In genomic region chr4:39559641-39560040, GRCh38 we compare ENCODE assay signal across 25 cellular contexts. TPM values are rescaled to one million over a fixed set of nuclear protein-coding genes. Genes with fewer than 3 reads are reported as not detected.
DNase-seq lines count a peak whose midpoint lies in the region; ATAC-seq, FAIRE-seq and TF ChIP-seq lines count a peak whose summit lies in the region.
"Had no signal": no experiment of that assay in that cellular context is flagged by ENCODE, and none has a peak within 500 bp of the region (broad histone marks: within the 10 kb centered on the region; RNA-seq: fewer than 3 reads in every experiment).

No MANE protein-coding gene starts in this region.

- peak overlapping the region; percentile 25; the same call in 1 of the 3 replicates for H2BK15ac ChIP-seq in IMR-90 (ENCODE audit: low read depth, low read length)

- H4K5ac ChIP-seq in IMR-90 (ENCODE audit: low read depth, low read length): peak overlapping the region; percentile 55; the same call in 1 of the 2 replicates

- no TSS peak for BruUV-seq in IMR-90 (replicated peaks; lab: Mats Ljungman, UMichigan)

- no peaks in the 10 kb centered on the region for H3K79me1 ChIP-seq in IMR-90 (ENCODE audit: low read depth in 1 of 2, low read length in 2 of 2)

- FAIRE-seq in small intestine (lab: Jason Lieb, UNC): no peak
- FAIRE-seq: frontal cortex had no signal

- no peak overlapping the region for H3K4me3 Mint-ChIP-seq in activated B cell treated with CpG ODN at 0.5 μM for 24 hours
- H3K4me3 Mint-ChIP-seq: activated T-helper 17 cell treated with anti-CD3 and anti-CD28 coated beads, Interleukin-2, amount 50 U/mL, for 72 hours; central memory CD8-positive, alpha-beta T cell; H9; stimulated activated memory B cell treated with anti-CD40 and anti-IgM and Interleukin-4, amounts not matched to agents 10 μg/mL and 1 μg/mL and 100 μg/mL, for 72 hours had no signal

- H3K36me3 Mint-ChIP-seq in activated B cell treated with CpG ODN at 0.5 μM for 24 hours (ENCODE audit: low read depth): peaks cover 50% of the 10 kb centered on the region

- no peak overlapping the region; the same call in 1 of the 2 replicates for H3K23ac ChIP-seq in IMR-90 (ENCODE audit: low read depth, low read length)

- H3K9ac ChIP-seq in IMR-90 (ENCODE audit: low read depth, low read length): no peak overlapping the region

- H3K27ac ChIP-seq in IMR-90 (ENCODE audit: insufficient read depth, low read length): peak overlapping the region; percentile 48; the same call in 1 of the 2 replicates
- H3K27ac ChIP-seq in left lung: peak overlapping the region; percentile 48 to 55
- H3K27ac ChIP-seq in small intestine (ENCODE audit: low read depth in 1 of 2, low read length in 1 of 2): no peak overlapping the region
- H3K27ac ChIP-seq: suprapubic skin had no signal

- no peak for DNase-seq in IMR-90
- DNase-seq in activated B cell treated with CpG ODN at 0.5 μM for 24 hours: no peak
- DNase-seq in left lung: no peak
- DNase-seq in small intestine: peak; percentile 27
- DNase-seq in SK-N-DZ (ENCODE audit: low spot score): no peak
- DNase-seq in DMS79 treated with DMSO at 0.1 percent for 48 hours (lab: John Stamatoyannopoulos, UW): no peak
- no peak for DNase-seq in epidermal melanocyte (ENCODE audit: insufficient read length, low spot score)
- DNase-seq: activated CD4-positive, alpha-beta T cell treated with anti-CD3 and anti-CD28 coated beads, Interleukin-2, amount 50 U/mL, for 48 hours; activated CD8-positive, alpha-beta memory T cell treated with anti-CD3 and anti-CD28 coated beads, Interleukin-2, amount 50 U/mL, for 4 hours; aorta; H9; hippocampal formation; NCI-H1092; NCI-H187 treated with DMSO at 0.1 percent for 48 hours; NCI-H748 treated with DMSO at 0.1 percent for 48 hours; nucleus accumbens; stimulated activated CD4-positive, alpha-beta T cell treated with anti-CD3 and anti-CD28 coated beads, Interleukin-2, amount 100 ng/mL, for 48 hours; T-helper 9 cell had no signal

- peak overlapping the region; percentile 73 for H4K91ac ChIP-seq in IMR-90 (ENCODE audit: insufficient read depth, low read depth, low read length)

- no peak overlapping the region for H3K4me2 ChIP-seq in IMR-90 (ENCODE audit: low read depth, low read length)

- peak overlapping the region in 1 of 2 experiments; percentile 1; a peak in 2 of 4 replicates for H4K8ac ChIP-seq in IMR-90 (ENCODE audit: low read depth in 2 of 2, low read length in 2 of 2)

- H2AFZ ChIP-seq in IMR-90 (replicated peaks; ENCODE audit: low read length, poor library complexity): no peak overlapping the region

- H3K27me3 ChIP-seq in IMR-90 (ENCODE audit: control insufficient read depth, insufficient read depth, low read length): no peaks in the 10 kb centered on the region
- no peaks in the 10 kb centered on the region for H3K27me3 ChIP-seq in left lung
- no peaks in the 10 kb centered on the region for H3K27me3 ChIP-seq in small intestine (ENCODE audit: control insufficient read depth in 2 of 2, insufficient read depth in 2 of 2, low read length in 2 of 2)
- H3K27me3 ChIP-seq: suprapubic skin had no signal

- H2BK20ac ChIP-seq in IMR-90 (ENCODE audit: low read depth, low read length): peak overlapping the region; percentile 36

- no peak overlapping the region for H2BK5ac ChIP-seq in IMR-90 (ENCODE audit: low read depth, low read length, poor library complexity, severe bottlenecking)

- intact Hi-C loops in IMR-90 (cut with micrococcal nuclease) (no loop called here), activated B cell treated with CpG ODN at 0.5 μM for 24 hours (cut with micrococcal nuclease) (no loop called here), left lung (cut with DNase I) (no loop called here)

- in situ Hi-C loops in IMR-90 (cut with MboI; ENCODE audit: low sequenced_read_pairs): no loop called here

- H3K4me1 Mint-ChIP-seq in activated B cell treated with CpG ODN at 0.5 μM for 24 hours: peaks cover 7% of the 10 kb centered on the region
- H3K4me1 Mint-ChIP-seq: activated T-helper 17 cell treated with anti-CD3 and anti-CD28 coated beads, Interleukin-2, amount 50 U/mL, for 72 hours; central memory CD8-positive, alpha-beta T cell had no signal

- H3K56ac ChIP-seq in IMR-90 (ENCODE audit: extremely low read depth, insufficient read depth, low read length): no peak overlapping the region

- CTCF ChIA-PET in IMR-90 (lab: Yijun Ruan, JAX) (interaction anchor here (0.6 kb wide), 1 partner anchor 11 kb away, joined by 3 read pairs; no protein-coding TSS in a partner anchor), activated B cell treated with CpG ODN at 0.5 μM for 24 hours (lab: Charles Lee) (no interaction called here)

- peak overlapping the region; percentile 73 for H3K4ac ChIP-seq in IMR-90 (ENCODE audit: low read depth, low read length)

- no peaks in the 10 kb centered on the region for H3K9me3 Mint-ChIP-seq in activated B cell treated with CpG ODN at 0.5 μM for 24 hours
- H3K9me3 Mint-ChIP-seq: activated T-helper 17 cell treated with anti-CD3 and anti-CD28 coated beads, Interleukin-2, amount 50 U/mL, for 72 hours; central memory CD8-positive, alpha-beta T cell; stimulated activated memory B cell treated with anti-CD40 and anti-IgM and Interleukin-4, amounts not matched to agents 10 μg/mL and 1 μg/mL and 100 μg/mL, for 72 hours had no signal

- H3K4me1 ChIP-seq in IMR-90 (ENCODE audit: control insufficient read depth, insufficient read depth, low read length) (peaks cover 8% of the 10 kb centered on the region), left lung (peaks cover 0 to 11% of the 10 kb centered on the region in 2 donors), small intestine (ENCODE audit: control insufficient read depth in 2 of 2, insufficient read depth in 1 of 2, low read depth in 1 of 2, low read length in 1 of 2) (no peaks in the 10 kb centered on the region)

- no peaks in the 10 kb centered on the region for H4K20me1 ChIP-seq in IMR-90 (ENCODE audit: insufficient read depth, low read length)

- peak overlapping the region; percentile 31; the same call in 1 of the 2 replicates for H2AK5ac ChIP-seq in IMR-90 (ENCODE audit: low read depth, low read length)

- TF ChIP-seq CTCF in IMR-90 (conservative IDR thresholded peaks at IDR 0.05; ENCODE audit: low read depth, low read length) (no peak), activated B cell treated with CpG ODN at 0.5 μM for 24 hours (IDR thresholded peaks at IDR 0.05) (no peak), left lung (IDR thresholded peaks at IDR 0.05) (no peak)

- H3K9me3 ChIP-seq in IMR-90 (ENCODE audit: control insufficient read depth, insufficient read depth, low read length) (no peaks in the 10 kb centered on the region), left lung (no peaks in the 10 kb centered on the region), small intestine (ENCODE audit: control insufficient read depth, low read depth) (no peaks in the 10 kb centered on the region)
- H3K9me3 ChIP-seq: suprapubic skin had no signal

- no peaks in the 10 kb centered on the region for H3K27me3 Mint-ChIP-seq in activated B cell treated with CpG ODN at 0.5 μM for 24 hours
- H3K27me3 Mint-ChIP-seq: activated T-helper 17 cell treated with anti-CD3 and anti-CD28 coated beads, Interleukin-2, amount 50 U/mL, for 72 hours; central memory CD8-positive, alpha-beta T cell; stimulated activated memory B cell treated with anti-CD40 and anti-IgM and Interleukin-4, amounts not matched to agents 10 μg/mL and 1 μg/mL and 100 μg/mL, for 72 hours had no signal

- no peak for TF ChIP-seq RAD21 in IMR-90 (IDR thresholded peaks at IDR 0.05; ENCODE audit: low read length)

- no peaks in the 10 kb centered on the region for H3K9me1 ChIP-seq in IMR-90 (ENCODE audit: insufficient read depth, low read length)

- H3K18ac ChIP-seq in IMR-90 (ENCODE audit: low read depth, low read length): peak overlapping the region; percentile 68

- WGBS in IMR-90 (ENCODE audit: extremely low coverage in 2 of 2, insufficient read length in 1 of 2), 2 experiments: no CpG with 5 or more reads among the region's 9 CpGs
- 38 to 66% (median 54%) methylated on average over 9 of the region's 9 CpGs for WGBS in small intestine, 3 donors

- H2AK9ac ChIP-seq in IMR-90 (replicated peaks; ENCODE audit: low read depth, low read length, poor library complexity): no peak overlapping the region

- POLR2A ChIA-PET in IMR-90 (lab: Charles Lee; ENCODE audit: unreplicated experiment) (interaction anchor here (0.6 kb wide), 1 partner anchor 121 kb away, joined by 20 read pairs; no protein-coding TSS in a partner anchor), activated B cell treated with CpG ODN at 0.5 μM for 24 hours (lab: Charles Lee) (interaction anchor here (0.7 to 1.4 kb wide), 4 partner anchors 13 to 631 kb away, joined by 3 to 4 read pairs (median 4); partner anchors contain the start of genes SMIM14 and UGDH)

- TF ChIP-seq POLR2A in IMR-90 (IDR thresholded peaks at IDR 0.05; ENCODE audit: low read depth, low read length): no peak

- H3K27ac Mint-ChIP-seq in activated B cell treated with CpG ODN at 0.5 μM for 24 hours: peak overlapping the region; percentile 5
- H3K27ac Mint-ChIP-seq: activated naive CD4-positive, alpha-beta T cell treated with anti-CD3 and anti-CD28 coated beads, Interleukin-2, amount 50 U/mL, for 72 hours; activated T-helper 17 cell treated with anti-CD3 and anti-CD28 coated beads, Interleukin-2, amount 50 U/mL, for 72 hours; stimulated activated memory B cell treated with anti-CD40 and anti-IgM and Interleukin-4, amounts not matched to agents 10 μg/mL and 1 μg/mL and 100 μg/mL, for 72 hours had no signal

- no peak for ATAC-seq in IMR-90 (ENCODE audit: low read depth)
- no peak for ATAC-seq in activated B cell treated with CpG ODN at 0.5 μM for 24 hours (ENCODE audit: low read depth)
- ATAC-seq in left lung: peak; percentile 33
- ATAC-seq: activated naive CD4-positive, alpha-beta T cell treated with anti-CD3 and anti-CD28 coated beads, Interleukin-2, amount 50 U/mL, for 72 hours; activated T-helper 17 cell treated with anti-CD3 and anti-CD28 coated beads, Interleukin-2, amount 50 U/mL, for 72 hours; stimulated activated memory B cell treated with anti-CD40 and anti-IgM and Interleukin-4, amounts not matched to agents 10 μg/mL and 1 μg/mL and 100 μg/mL, for 72 hours had no signal

- H3K4me3 ChIP-seq in IMR-90 (ENCODE audit: insufficient read depth, low read depth, low read length) (no peak overlapping the region), left lung (no peak overlapping the region), small intestine (ENCODE audit: low read depth in 1 of 2, low read length in 2 of 2) (no peak overlapping the region)
- H3K4me3 ChIP-seq: lung, suprapubic skin had no signal

- peaks cover 3% of the 10 kb centered on the region; the same call in 1 of the 2 replicates for H3K36me3 ChIP-seq in IMR-90 (ENCODE audit: control insufficient read depth, insufficient read depth, low read length)
- H3K36me3 ChIP-seq in left lung: peaks cover 0 to 19% of the 10 kb centered on the region in 2 donors
- H3K36me3 ChIP-seq in small intestine (ENCODE audit: control insufficient read depth in 2 of 2, insufficient read depth in 2 of 2, low read length in 2 of 2): peaks cover 1 to 2% of the 10 kb centered on the region in 2 donors

- H3K14ac ChIP-seq in IMR-90 (replicated peaks; ENCODE audit: low read depth, low read length): 0 out of 2 replicates have a peak overlapping the region, but pooled peaks have one; percentile 17

- dilution Hi-C loops in IMR-90 (cut with HindIII; ENCODE audit: low sequenced_read_pairs, unreplicated experiment): no loop called here

- peak overlapping the region; percentile 69; the same call in 1 of the 2 replicates for H2BK120ac ChIP-seq in IMR-90 (ENCODE audit: low read depth, low read length)

RNA-seq across cellular contexts. Expression of gene UGDH, which starts 32.4 kb away (rescaled TPM):
- total RNA-seq in IMR-90 (2012; rRNA removed) (257 and 600 TPM in 2 replicates), activated B cell treated with CpG ODN at 0.5 μM for 24 hours (40.6 and 43.3 TPM in 2 replicates), left lung (100 to 1,000 TPM in 1 of 2 donors, 10 to 100 TPM in 1; 62.8 to 104 TPM)
- polyA plus RNA-seq in IMR-90 (2012; rRNA removed) (53.7 and 69.2 TPM in 2 replicates), small intestine (10 to 100 TPM; 20.8 to 42.2 (median 34.4) TPM)
- 96.2 and 97.8 TPM in 2 replicates for polyA plus RNA-seq in IMR-90 (2012; cell fraction: cytosol; rRNA removed)
- polyA plus RNA-seq in IMR-90 (2012; cell fraction: nucleus; rRNA removed; ENCODE audit: low replicate concordance): 30.0 and 57.9 TPM in 2 replicates
- polyA plus RNA-seq in SK-N-DZ (2014; cell fraction: cytosol; rRNA removed): 18.6 and 27.2 TPM in 2 replicates
- polyA plus RNA-seq in SK-N-DZ (2014; cell fraction: nucleus; rRNA removed): 6.6 and 10.3 TPM in 2 replicates

Comparison
In these comparisons a context has a peak if more than half of its experiments do, and no peak if none do; other contexts are left out.
1. H3K27ac ChIP-seq: peak in IMR-90 (single experiment) and left lung (2 of 2); none in small intestine (0 of 2).